1 cellular context compared by ENCODE assay signal in the genomic region with DNA sequence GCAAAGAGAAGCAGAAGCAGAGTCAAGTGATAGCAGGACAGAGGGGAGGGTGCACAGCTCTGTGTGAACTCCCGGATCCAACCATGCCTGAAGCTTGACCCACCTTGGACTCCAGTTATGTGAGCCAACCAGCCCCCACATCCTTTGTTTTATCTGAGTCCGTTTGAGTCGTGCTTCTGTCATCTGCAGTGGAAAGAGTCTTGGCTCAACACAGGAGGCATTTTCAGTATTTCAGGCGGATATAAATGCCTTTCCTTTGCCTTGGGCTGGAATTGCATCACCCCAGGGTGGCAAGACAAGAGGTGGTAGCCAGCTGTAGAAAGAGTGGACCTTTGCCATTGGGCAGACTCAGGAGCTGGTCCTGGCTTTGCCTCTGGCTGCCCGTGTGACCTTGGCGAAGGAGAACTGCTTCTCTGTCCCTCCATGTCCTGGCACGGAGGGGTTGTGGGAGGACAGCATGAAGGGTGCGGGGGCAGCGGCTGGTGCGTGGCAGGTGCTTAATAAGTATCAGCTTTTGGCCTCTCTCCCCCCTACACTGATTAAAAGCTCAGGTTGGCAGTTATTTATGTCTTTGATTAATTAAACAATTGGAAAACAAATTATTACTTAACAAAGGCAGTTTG.
TF ChIP-seq lines count a peak whose summit lies in the region.

No MANE protein-coding gene starts in this region.

TF ChIP-seq in IMR-90, 13 proteins besides CTCF, POLR2A, EP300 and RAD21 (continued from another document):
- TF ChIP-seq MAZ (IDR thresholded peaks at IDR 0.05; ENCODE audit: borderline replicate concordance, low read depth, low read length) = no peak
- TF ChIP-seq, protein P1, sequence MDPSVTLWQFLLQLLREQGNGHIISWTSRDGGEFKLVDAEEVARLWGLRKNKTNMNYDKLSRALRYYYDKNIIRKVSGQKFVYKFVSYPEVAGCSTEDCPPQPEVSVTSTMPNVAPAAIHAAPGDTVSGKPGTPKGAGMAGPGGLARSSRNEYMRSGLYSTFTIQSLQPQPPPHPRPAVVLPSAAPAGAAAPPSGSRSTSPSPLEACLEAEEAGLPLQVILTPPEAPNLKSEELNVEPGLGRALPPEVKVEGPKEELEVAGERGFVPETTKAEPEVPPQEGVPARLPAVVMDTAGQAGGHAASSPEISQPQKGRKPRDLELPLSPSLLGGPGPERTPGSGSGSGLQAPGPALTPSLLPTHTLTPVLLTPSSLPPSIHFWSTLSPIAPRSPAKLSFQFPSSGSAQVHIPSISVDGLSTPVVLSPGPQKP (IDR thresholded peaks at IDR 0.05; ENCODE audit: borderline replicate concordance, low read depth, low read length) = no peak
